1 cellular context compared by ENCODE assay signal in genomic region chr19:43780706-43781525, GRCh38.
TF ChIP-seq lines count a peak whose summit lies in the region.

KCNN4 (minus strand) TSS chr19:43780973; CDS start chr19:43780861, 112 bp downstream.

TF ChIP-seq in K562, 482 proteins besides CTCF, POLR2A, EP300 and RAD21 (continued from another document and continues in another):
- TF ChIP-seq, protein P1, sequence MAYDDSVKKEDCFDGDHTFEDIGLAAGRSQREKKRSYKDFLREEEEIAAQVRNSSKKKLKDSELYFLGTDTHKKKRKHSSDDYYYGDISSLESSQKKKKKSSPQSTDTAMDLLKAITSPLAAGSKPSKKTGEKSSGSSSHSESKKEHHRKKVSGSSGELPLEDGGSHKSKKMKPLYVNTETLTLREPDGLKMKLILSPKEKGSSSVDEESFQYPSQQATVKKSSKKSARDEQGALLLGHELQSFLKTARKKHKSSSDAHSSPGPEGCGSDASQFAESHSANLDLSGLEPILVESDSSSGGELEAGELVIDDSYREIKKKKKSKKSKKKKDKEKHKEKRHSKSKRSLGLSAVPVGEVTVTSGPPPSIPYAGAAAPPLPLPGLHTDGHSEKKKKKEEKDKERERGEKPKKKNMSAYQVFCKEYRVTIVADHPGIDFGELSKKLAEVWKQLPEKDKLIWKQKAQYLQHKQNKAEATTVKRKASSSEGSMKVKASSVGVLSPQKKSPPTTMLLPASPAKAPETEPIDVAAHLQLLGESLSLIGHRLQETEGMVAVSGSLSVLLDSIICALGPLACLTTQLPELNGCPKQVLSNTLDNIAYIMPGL (CRISPR knock-in tag; IDR thresholded peaks at IDR 0.05): no peak
- TF ChIP-seq SETDB1 (IDR thresholded peaks at IDR 0.05; ENCODE audit: low read length) (no peak), KLF16 (IDR thresholded peaks at IDR 0.05) (no peak), ASH1L (IDR thresholded peaks at IDR 0.05; ENCODE audit: borderline replicate concordance, low read depth, partially characterized antibody) (peak; percentile 44), ARNT (IDR thresholded peaks at IDR 0.05) (peak; percentile 38 to 47; a peak in 2 of 4 replicates), SIX5 (IDR thresholded peaks at IDR 0.05; ENCODE audit: borderline replicate concordance in 1 of 2, insufficient read depth in 1 of 2, low read depth in 1 of 2, low read length in 2 of 2) (no peak), KHSRP (IDR thresholded peaks at IDR 0.05) (0 out of 2 replicates have a peak, but pooled peaks have one; percentile 34), ZSCAN29 (IDR thresholded peaks at IDR 0.05) (0 out of 2 replicates have a peak, but pooled peaks have one; percentile 56), HLTF (IDR thresholded peaks at IDR 0.05) (0 out of 2 replicates have a peak, but pooled peaks have one; percentile 62), ESRRB (CRISPR knock-in tag; IDR thresholded peaks at IDR 0.05; ENCODE audit: borderline replicate concordance) (no peak), CBX1 (IDR thresholded peaks at IDR 0.05; ENCODE audit: low read depth) (peak; percentile 64; the same call in 1 of the 2 replicates), MCM7 (IDR thresholded peaks at IDR 0.05) (0 out of 4 replicates have a peak, but pooled peaks of 1 of the 2 experiments have one; percentile 16), SMARCE1 (IDR thresholded peaks at IDR 0.05) (peak; percentile 47; the same call in 1 of the 2 replicates), MTA1 (IDR thresholded peaks at IDR 0.05; ENCODE audit: borderline replicate concordance) (peak; percentile 51; the same call in 1 of the 2 replicates), USF1 (CRISPR knock-in tag; IDR thresholded peaks at IDR 0.05) (0 out of 2 replicates have a peak, but pooled peaks have one; percentile 28), ZFP36 (IDR thresholded peaks at IDR 0.05; ENCODE audit: low read depth, low read length, partially characterized antibody) (no peak), PPARD (CRISPR knock-in tag; IDR thresholded peaks at IDR 0.05) (no peak), CGGBP1 (CRISPR knock-in tag; IDR thresholded peaks at IDR 0.05) (no peak), SRSF7 (optimal IDR thresholded peaks at IDR 0.05; ENCODE audit: low read depth, low read length) (no peak), SIN3A (IDR thresholded peaks at IDR 0.05; ENCODE audit: borderline replicate concordance in 2 of 2, control insufficient read depth in 1 of 2, low read depth in 2 of 2, low read length in 2 of 2) (peak in 1 of 2 experiments; percentile 14; a peak in 1 of 4 replicates), HDAC6 (IDR thresholded peaks at IDR 0.05; ENCODE audit: low read depth, low read length) (0 out of 2 replicates have a peak, but pooled peaks have one; percentile 62), CBFA2T3 (IDR thresholded peaks at IDR 0.05) (0 out of 2 replicates have a peak, but pooled peaks have one; percentile 3), ARID4B (CRISPR knock-in tag; IDR thresholded peaks at IDR 0.05) (peak; percentile 57; the same call in 1 of the 2 replicates), ZNF785 (CRISPR knock-in tag; IDR thresholded peaks at IDR 0.05) (no peak), ZNF407 (IDR thresholded peaks at IDR 0.05; ENCODE audit: low read depth) (no peak), HDGF (IDR thresholded peaks at IDR 0.05) (peak; percentile 87), TBP (optimal IDR thresholded peaks at IDR 0.05; ENCODE audit: low read depth, low read length) (peak; percentile 60), BHLHE40 (IDR thresholded peaks at IDR 0.05; ENCODE audit: low read length) (peak; percentile 27; the same call in 1 of the 2 replicates)
- TF ChIP-seq, protein P2, sequence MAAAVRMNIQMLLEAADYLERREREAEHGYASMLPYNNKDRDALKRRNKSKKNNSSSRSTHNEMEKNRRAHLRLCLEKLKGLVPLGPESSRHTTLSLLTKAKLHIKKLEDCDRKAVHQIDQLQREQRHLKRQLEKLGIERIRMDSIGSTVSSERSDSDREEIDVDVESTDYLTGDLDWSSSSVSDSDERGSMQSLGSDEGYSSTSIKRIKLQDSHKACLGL (CRISPR knock-in tag; IDR thresholded peaks at IDR 0.05; ENCODE audit: borderline replicate concordance, poor library complexity, severe bottlenecking): no peak
- TF ChIP-seq, protein P3, sequence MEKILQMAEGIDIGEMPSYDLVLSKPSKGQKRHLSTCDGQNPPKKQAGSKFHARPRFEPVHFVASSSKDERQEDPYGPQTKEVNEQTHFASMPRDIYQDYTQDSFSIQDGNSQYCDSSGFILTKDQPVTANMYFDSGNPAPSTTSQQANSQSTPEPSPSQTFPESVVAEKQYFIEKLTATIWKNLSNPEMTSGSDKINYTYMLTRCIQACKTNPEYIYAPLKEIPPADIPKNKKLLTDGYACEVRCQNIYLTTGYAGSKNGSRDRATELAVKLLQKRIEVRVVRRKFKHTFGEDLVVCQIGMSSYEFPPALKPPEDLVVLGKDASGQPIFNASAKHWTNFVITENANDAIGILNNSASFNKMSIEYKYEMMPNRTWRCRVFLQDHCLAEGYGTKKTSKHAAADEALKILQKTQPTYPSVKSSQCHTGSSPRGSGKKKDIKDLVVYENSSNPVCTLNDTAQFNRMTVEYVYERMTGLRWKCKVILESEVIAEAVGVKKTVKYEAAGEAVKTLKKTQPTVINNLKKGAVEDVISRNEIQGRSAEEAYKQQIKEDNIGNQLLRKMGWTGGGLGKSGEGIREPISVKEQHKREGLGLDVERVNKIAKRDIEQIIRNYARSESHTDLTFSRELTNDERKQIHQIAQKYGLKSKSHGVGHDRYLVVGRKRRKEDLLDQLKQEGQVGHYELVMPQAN (IDR thresholded peaks at IDR 0.05; ENCODE audit: borderline replicate concordance): peak; percentile 78
- TF ChIP-seq, protein P4, sequence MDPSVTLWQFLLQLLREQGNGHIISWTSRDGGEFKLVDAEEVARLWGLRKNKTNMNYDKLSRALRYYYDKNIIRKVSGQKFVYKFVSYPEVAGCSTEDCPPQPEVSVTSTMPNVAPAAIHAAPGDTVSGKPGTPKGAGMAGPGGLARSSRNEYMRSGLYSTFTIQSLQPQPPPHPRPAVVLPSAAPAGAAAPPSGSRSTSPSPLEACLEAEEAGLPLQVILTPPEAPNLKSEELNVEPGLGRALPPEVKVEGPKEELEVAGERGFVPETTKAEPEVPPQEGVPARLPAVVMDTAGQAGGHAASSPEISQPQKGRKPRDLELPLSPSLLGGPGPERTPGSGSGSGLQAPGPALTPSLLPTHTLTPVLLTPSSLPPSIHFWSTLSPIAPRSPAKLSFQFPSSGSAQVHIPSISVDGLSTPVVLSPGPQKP (CRISPR knock-in tag; IDR thresholded peaks at IDR 0.05): no peak
- TF ChIP-seq, protein P5, sequence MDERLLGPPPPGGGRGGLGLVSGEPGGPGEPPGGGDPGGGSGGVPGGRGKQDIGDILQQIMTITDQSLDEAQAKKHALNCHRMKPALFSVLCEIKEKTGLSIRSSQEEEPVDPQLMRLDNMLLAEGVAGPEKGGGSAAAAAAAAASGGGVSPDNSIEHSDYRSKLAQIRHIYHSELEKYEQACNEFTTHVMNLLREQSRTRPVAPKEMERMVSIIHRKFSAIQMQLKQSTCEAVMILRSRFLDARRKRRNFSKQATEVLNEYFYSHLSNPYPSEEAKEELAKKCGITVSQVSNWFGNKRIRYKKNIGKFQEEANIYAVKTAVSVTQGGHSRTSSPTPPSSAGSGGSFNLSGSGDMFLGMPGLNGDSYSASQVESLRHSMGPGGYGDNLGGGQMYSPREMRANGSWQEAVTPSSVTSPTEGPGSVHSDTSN (CRISPR knock-in tag; IDR thresholded peaks at IDR 0.05; ENCODE audit: low read depth): no peak
- TF ChIP-seq, protein P5 (tag; conservative IDR thresholded peaks at IDR 0.05; ENCODE audit: low read depth): no peak
